ENCODE assay signal across 1 cellular context in the genomic region with DNA sequence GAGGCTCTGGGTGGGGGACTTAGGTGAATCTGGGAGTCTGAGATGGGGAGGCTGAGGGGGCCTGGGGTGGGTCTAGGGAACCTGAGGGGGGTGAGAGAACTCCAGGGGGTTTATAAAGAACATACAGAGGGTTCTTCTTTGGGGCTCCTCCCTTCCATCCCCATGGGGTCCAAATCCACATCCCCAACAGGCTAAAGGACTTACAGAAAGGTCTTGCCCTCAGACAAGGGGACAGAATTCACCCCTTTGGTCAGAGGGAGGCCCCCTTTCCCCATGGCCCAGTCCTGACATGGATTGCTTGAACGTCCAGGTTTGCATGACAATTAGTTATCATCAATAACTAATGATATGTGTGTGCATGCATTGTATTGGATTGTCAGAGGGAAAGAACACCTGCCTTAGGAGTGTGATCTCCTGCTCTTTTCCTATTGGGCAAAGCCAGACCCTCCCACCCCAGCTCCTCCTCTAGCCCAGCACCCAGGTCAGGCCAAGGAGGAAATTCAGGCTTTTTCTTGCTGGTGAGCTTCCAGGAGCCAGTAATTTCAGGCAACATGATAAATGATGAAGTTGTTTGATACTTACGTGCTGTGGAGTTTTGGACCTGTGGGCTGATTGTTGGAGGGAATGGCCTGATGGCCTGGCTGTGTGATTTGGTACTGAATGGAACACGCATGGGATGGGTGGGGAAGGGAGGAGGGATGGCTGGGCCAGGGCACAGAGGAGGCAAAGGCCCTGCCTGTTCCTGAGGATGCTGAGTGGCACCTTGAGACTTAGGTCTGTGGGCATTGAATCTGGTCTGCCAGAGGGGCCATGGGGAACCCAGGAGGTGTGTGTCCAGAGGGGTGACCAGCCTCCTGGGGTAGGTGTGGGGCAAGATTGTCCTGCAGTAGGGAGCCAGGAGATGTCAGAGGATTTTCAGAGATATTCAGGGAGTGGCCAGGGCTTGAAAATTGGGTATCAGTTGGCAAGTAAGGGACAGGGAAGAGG.
TF ChIP-seq lines count a peak whose summit lies in the region.

No MANE protein-coding gene starts in this region.

TF ChIP-seq in K562, 482 proteins besides CTCF, POLR2A, EP300 and RAD21:
- no peak for TF ChIP-seq ZFX (CRISPR knock-in tag; IDR thresholded peaks at IDR 0.05)
- TF ChIP-seq FOXK1 (CRISPR knock-in tag; IDR thresholded peaks at IDR 0.05; ENCODE audit: borderline replicate concordance): 0 out of 2 replicates have a peak, but pooled peaks have one; percentile 42
- no peak for TF ChIP-seq SREBF2 (CRISPR knock-in tag; IDR thresholded peaks at IDR 0.05)
- TF ChIP-seq ZNF764 (CRISPR knock-in tag; IDR thresholded peaks at IDR 0.05; ENCODE audit: low read depth): no peak
- TF ChIP-seq RBFOX2 (IDR thresholded peaks at IDR 0.05; ENCODE audit: low read depth, low read length): peak; percentile 28; the same call in 1 of the 2 replicates
- TF ChIP-seq L3MBTL2 (IDR thresholded peaks at IDR 0.05): no peak
- TF ChIP-seq, protein P1, sequence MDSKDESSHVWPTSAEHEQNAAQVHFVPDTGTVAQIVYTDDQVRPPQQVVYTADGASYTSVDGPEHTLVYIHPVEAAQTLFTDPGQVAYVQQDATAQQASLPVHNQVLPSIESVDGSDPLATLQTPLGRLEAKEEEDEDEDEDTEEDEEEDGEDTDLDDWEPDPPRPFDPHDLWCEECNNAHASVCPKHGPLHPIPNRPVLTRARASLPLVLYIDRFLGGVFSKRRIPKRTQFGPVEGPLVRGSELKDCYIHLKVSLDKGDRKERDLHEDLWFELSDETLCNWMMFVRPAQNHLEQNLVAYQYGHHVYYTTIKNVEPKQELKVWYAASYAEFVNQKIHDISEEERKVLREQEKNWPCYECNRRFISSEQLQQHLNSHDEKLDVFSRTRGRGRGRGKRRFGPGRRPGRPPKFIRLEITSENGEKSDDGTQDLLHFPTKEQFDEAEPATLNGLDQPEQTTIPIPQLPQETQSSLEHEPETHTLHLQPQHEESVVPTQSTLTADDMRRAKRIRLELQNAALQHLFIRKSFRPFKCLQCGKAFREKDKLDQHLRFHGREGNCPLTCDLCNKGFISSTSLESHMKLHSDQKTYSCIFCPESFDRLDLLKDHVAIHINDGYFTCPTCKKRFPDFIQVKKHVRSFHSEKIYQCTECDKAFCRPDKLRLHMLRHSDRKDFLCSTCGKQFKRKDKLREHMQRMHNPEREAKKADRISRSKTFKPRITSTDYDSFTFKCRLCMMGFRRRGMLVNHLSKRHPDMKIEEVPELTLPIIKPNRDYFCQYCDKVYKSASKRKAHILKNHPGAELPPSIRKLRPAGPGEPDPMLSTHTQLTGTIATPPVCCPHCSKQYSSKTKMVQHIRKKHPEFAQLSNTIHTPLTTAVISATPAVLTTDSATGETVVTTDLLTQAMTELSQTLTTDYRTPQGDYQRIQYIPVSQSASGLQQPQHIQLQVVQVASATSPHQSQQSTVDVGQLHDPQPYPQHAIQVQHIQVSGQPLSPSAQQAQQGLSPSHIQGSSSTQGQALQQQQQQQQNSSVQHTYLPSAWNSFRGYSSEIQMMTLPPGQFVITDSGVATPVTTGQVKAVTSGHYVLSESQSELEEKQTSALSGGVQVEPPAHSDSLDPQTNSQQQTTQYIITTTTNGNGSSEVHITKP (IDR thresholded peaks at IDR 0.05; ENCODE audit: partially characterized antibody): peak; percentile 90
